In genomic region chr16:30052671-30053372, GRCh38 we compare ENCODE assay signal across 8 cellular contexts. TPM values are rescaled to one million over a fixed set of nuclear protein-coding genes. Genes with fewer than 3 reads are reported as not detected.
A peak's percentile ranks its signal among the peaks of the same experiment; 100 is the strongest.
DNase-seq lines count a peak whose midpoint lies in the region; ATAC-seq and TF ChIP-seq lines count a peak whose summit lies in the region.

No MANE protein-coding gene starts in this region.

- 4 to 5% (median 4%) methylated on average over 50 to 58 of the region's 58 CpGs for WGBS in heart left ventricle, 4 donors
- WGBS in tibial nerve, 2 donors, result 4 to 6% methylated on average over 43 to 57 of the region's 58 CpGs

- no peak for TF ChIP-seq CTCF in heart left ventricle (IDR thresholded peaks at IDR 0.05)
- peak in 1 of 5 experiments; percentile 38 for TF ChIP-seq CTCF in tibial nerve (IDR thresholded peaks at IDR 0.05)

- H3K27me3 ChIP-seq in heart left ventricle, result no peaks in the 10 kb centered on the region
- no peaks in the 10 kb centered on the region for H3K27me3 ChIP-seq in tibial nerve

- peak overlapping the region; percentile 40 to 91 (median 76) for H3K4me3 ChIP-seq in heart left ventricle
- peak overlapping the region; percentile 45 to 71 (median 58) for H3K4me3 ChIP-seq in tibial nerve

- intact Hi-C loops in heart left ventricle (cut with DNase I), result loop anchor here in 1 of 10 donors (5.0 kb wide), 1 partner anchor 51 kb away; no protein-coding TSS in a partner anchor

- H3K4me1 ChIP-seq in heart left ventricle (peaks cover 0 to 27% (median 11%) of the 10 kb centered on the region in 12 donors), tibial nerve (peaks cover 0 to 26% (median 13%) of the 10 kb centered on the region in 4 donors)

- peak overlapping the region in 6 of 12 donors; percentile 1 to 64 (median 42) for H3K27ac ChIP-seq in heart left ventricle
- peak overlapping the region in 1 of 4 donors; percentile 62 for H3K27ac ChIP-seq in tibial nerve

- peak; percentile 47 for DNase-seq in DMS53 treated with DMSO at 0.1 percent for 48 hours (lab: John Stamatoyannopoulos, UW; ENCODE audit: unreplicated experiment)
- peak; percentile 99 for DNase-seq in HEK293T (ENCODE audit: extremely low spot score)
- peak; percentile 87 for DNase-seq in NCI-H1417 treated with DMSO at 0.1 percent for 48 hours (lab: John Stamatoyannopoulos, UW)
- peak; percentile 88 to 94 for DNase-seq in SW 1271 (lab: John Stamatoyannopoulos, UW)
- DNase-seq in activated naive CD8-positive, alpha-beta T cell treated with anti-CD3 and anti-CD28 coated beads, Interleukin-2, amount 50 U/mL, for 16 hours (ENCODE audit: low read depth, low spot score), result peak; percentile 77
- DNase-seq in heart left ventricle, result peak; percentile 94 to 97 (median 95)
- peak; percentile 54 for DNase-seq in pons (ENCODE audit: low spot score)
- DNase-seq in tibial nerve (ENCODE audit: low spot score in 2 of 2), result peak; percentile 88 to 91

- CTCF ChIA-PET in HEK293T (lab: Yijun Ruan, JAX), result interaction anchor here (0.9 to 2.0 kb wide), 4 partner anchors 11 to 39 kb away, joined by 3 to 9 read pairs (median 4); partner anchors contain the start of gene TBX6

- H3K36me3 ChIP-seq in heart left ventricle (no peaks in the 10 kb centered on the region), tibial nerve (no peaks in the 10 kb centered on the region)

- POLR2A ChIA-PET in HEK293T (lab: Yijun Ruan, JAX), result interaction anchor here (0.6 to 4.3 kb wide), 13 partner anchors 9 to 590 kb away, joined by 3 to 115 read pairs (median 5); partner anchors contain the start of genes ALDOA, ASPHD1, DCTPP1 and PPP4C

- H3K9me3 ChIP-seq in heart left ventricle (no peaks in the 10 kb centered on the region), tibial nerve (no peaks in the 10 kb centered on the region)

- ATAC-seq in heart left ventricle, result peak; percentile 90 to 98 (median 93)

- TF ChIP-seq EP300 in tibial nerve (IDR thresholded peaks at IDR 0.05), result peak; percentile 71 to 89

- TF ChIP-seq POLR2A in heart left ventricle (IDR thresholded peaks at IDR 0.05) (no peak), tibial nerve (IDR thresholded peaks at IDR 0.05) (no peak)

TF ChIP-seq in HEK293T, 16 proteins besides CTCF, POLR2A, EP300 and RAD21:
- TF ChIP-seq HDGF (IDR thresholded peaks at IDR 0.05; ENCODE audit: borderline replicate concordance) (no peak), PKNOX1 (IDR thresholded peaks at IDR 0.05) (peak; percentile 85), ELF4 (IDR thresholded peaks at IDR 0.05) (no peak), L3MBTL2 (conservative IDR thresholded peaks at IDR 0.05) (peak; percentile 100), ARNT (IDR thresholded peaks at IDR 0.05) (no peak), CTBP1 (IDR thresholded peaks at IDR 0.05; ENCODE audit: borderline replicate concordance) (peak; percentile 44; the same call in 1 of the 2 replicates), SP1 (IDR thresholded peaks at IDR 0.05) (no peak), FOXA1 (IDR thresholded peaks at IDR 0.05) (no peak), TARDBP (IDR thresholded peaks at IDR 0.05) (no peak), SUZ12 (IDR thresholded peaks at IDR 0.05) (no peak)

RNA-seq across cellular contexts. Expression of gene ALDOA, which starts 12.7 kb away (rescaled TPM):
- total RNA-seq in heart left ventricle (1,000 to 10,000 TPM; 2,644 to 5,076 (median 3,574) TPM), tibial nerve (100 to 1,000 TPM; 474 to 649 (median 487) TPM)
- polyA plus RNA-seq in heart left ventricle, result 1,000 to 10,000 TPM; 2,585 to 3,542 TPM

RNA-seq across cellular contexts. Expression of gene TLCD3B, which starts 21.8 kb away (rescaled TPM):
- total RNA-seq in heart left ventricle (not detected), tibial nerve (not detected)
- polyA plus RNA-seq in heart left ventricle, result not detected

RNA-seq across cellular contexts. Expression of gene PPP4C, which starts 23.0 kb away (rescaled TPM):
- total RNA-seq in heart left ventricle (10 to 100 TPM; 29.9 to 65.9 (median 41.1) TPM), tibial nerve (10 to 100 TPM; 21.1 to 54.3 (median 34.3) TPM)
- polyA plus RNA-seq in heart left ventricle, result 10 to 100 TPM; 43.5 to 89.0 TPM

RNA-seq across cellular contexts. Expression of gene C16orf92, which starts 29.8 kb away (rescaled TPM):
- not detected for total RNA-seq in heart left ventricle
- polyA plus RNA-seq in heart left ventricle, result not detected
- not detected for total RNA-seq in tibial nerve

RNA-seq across cellular contexts. Expression of gene TBX6, which starts 38.9 kb away (rescaled TPM):
- total RNA-seq in heart left ventricle (under 1 TPM in 8 of 9 donors, not detected in 1; 0.39 to 0.95 (median 0.72) TPM), tibial nerve (1 to 10 TPM in 1 of 4 donors, under 1 TPM in 2, not detected in 1; 0.66 to 1.5 (median 0.84) TPM)
- polyA plus RNA-seq in heart left ventricle, result under 1 TPM; 0.26 to 0.84 TPM

Comparison
In these comparisons a context has a peak if more than half of its experiments do, and no peak if none do; other contexts are left out.
1. DNase-seq: peak in every context shown above with its lines; median percentile 99 in HEK293T; 95 in heart left ventricle; 91 in SW 1271; 90 in tibial nerve; 87 in NCI-H1417 treated with DMSO at 0.1 percent for 48 hours; 77 in activated naive CD8-positive, alpha-beta T cell treated with anti-CD3 and anti-CD28 coated beads, Interleukin-2, amount 50 U/mL, for 16 hours; 54 in pons; 47 in DMS53 treated with DMSO at 0.1 percent for 48 hours.
2. RNA of gene ALDOA, which starts 12.7 kb away (total RNA-seq): 2,644 to 5,076 TPM in heart left ventricle; 474 to 649 TPM in tibial nerve; every median in the first group is over 4 times any median in the second.